26 cellular contexts compared by ENCODE assay signal in genomic region chr7:27843584-27844305, GRCh38.
"Had no signal": no experiment of that assay in that cellular context is flagged by ENCODE, and none has a peak within 500 bp of the region (broad histone marks: within the 10 kb centered on the region; RNA-seq: fewer than 3 reads in every experiment).

No MANE protein-coding gene starts in this region.

- H3K27me3 ChIP-seq: left lung, pancreas, sigmoid colon, spleen, suprapubic skin, tibial artery, upper lobe of right lung had no signal

- DNase-seq: hypothalamus; immature natural killer cell; kidney; left colon; midbrain; mucosa of descending colon; naive thymus-derived CD4-positive, alpha-beta T cell; posterior cingulate gyrus; retina; right cardiac atrium; sigmoid colon; small intestine; spleen; stimulated activated CD4-positive, alpha-beta T cell treated with anti-CD3 and anti-CD28 coated beads, Interleukin-4, amount 100 ng/mL, for 24 hours; stimulated activated naive CD4-positive, alpha-beta T cell; tibial artery; trophoblast cell; upper lobe of right lung had no signal

- ATAC-seq: left colon; left lung; mucosa of descending colon; naive thymus-derived CD4-positive, alpha-beta T cell; right cardiac atrium; stimulated activated effector memory CD8-positive, alpha-beta T cell treated with anti-CD3 and anti-CD28 coated beads, Interleukin-12 subunit alpha, Interleukin-12 subunit beta, amount 100 ng/mL, for 72 hours; upper lobe of right lung had no signal

- H3K27me3 Mint-ChIP-seq: naive thymus-derived CD4-positive, alpha-beta T cell; stimulated activated naive CD8-positive, alpha-beta T cell treated with anti-CD3 and anti-CD28 coated beads, Interleukin-15, Interleukin-2, amounts not matched to agents 100 ng/mL and 50 ng/mL, for 24 hours had no signal

- H3K27ac Mint-ChIP-seq: stimulated activated effector memory CD8-positive, alpha-beta T cell treated with anti-CD3 and anti-CD28 coated beads, Interleukin-12 subunit alpha, Interleukin-12 subunit beta, amount 100 ng/mL, for 72 hours; stimulated activated naive CD8-positive, alpha-beta T cell treated with anti-CD3 and anti-CD28 coated beads, Interleukin-15, Interleukin-2, amounts not matched to agents 100 ng/mL and 50 ng/mL, for 24 hours had no signal

- H3K4me3 ChIP-seq: left lung, lung, mucosa of descending colon, pancreas, prostate gland, sigmoid colon, spleen, suprapubic skin, thoracic aorta, tibial artery, upper lobe of right lung had no signal

- H3K9me3 Mint-ChIP-seq: immature natural killer cell; naive thymus-derived CD4-positive, alpha-beta T cell; stimulated activated effector memory CD8-positive, alpha-beta T cell treated with anti-CD3 and anti-CD28 coated beads, Interleukin-12 subunit alpha, Interleukin-12 subunit beta, amount 100 ng/mL, for 72 hours; stimulated activated naive CD8-positive, alpha-beta T cell treated with anti-CD3 and anti-CD28 coated beads, Interleukin-15, Interleukin-2, amounts not matched to agents 100 ng/mL and 50 ng/mL, for 24 hours had no signal

- H3K27ac ChIP-seq: left lung, pancreas, prostate gland, sigmoid colon, spleen, suprapubic skin, thoracic aorta, tibial artery, upper lobe of right lung had no signal

- H3K9me3 ChIP-seq: left lung, mucosa of descending colon, pancreas, prostate gland, sigmoid colon, spleen, suprapubic skin, thoracic aorta, tibial artery, upper lobe of right lung had no signal

- H3K4me3 Mint-ChIP-seq: immature natural killer cell; naive thymus-derived CD4-positive, alpha-beta T cell; stimulated activated effector memory CD8-positive, alpha-beta T cell treated with anti-CD3 and anti-CD28 coated beads, Interleukin-12 subunit alpha, Interleukin-12 subunit beta, amount 100 ng/mL, for 72 hours; stimulated activated naive CD8-positive, alpha-beta T cell treated with anti-CD3 and anti-CD28 coated beads, Interleukin-15, Interleukin-2, amounts not matched to agents 100 ng/mL and 50 ng/mL, for 24 hours had no signal

- H3K36me3 ChIP-seq: pancreas, prostate gland had no signal

- H3K4me1 ChIP-seq: left lung, pancreas, prostate gland, upper lobe of right lung had no signal
